8 cellular contexts compared by ENCODE assay signal in genomic region chr2:209960676-209961630, GRCh38. TPM values are rescaled to one million over a fixed set of nuclear protein-coding genes. Genes with fewer than 3 reads are reported as not detected.
A peak's percentile ranks its signal among the peaks of the same experiment; 100 is the strongest.
DNase-seq lines count a peak whose midpoint lies in the region; ATAC-seq, FAIRE-seq and TF ChIP-seq lines count a peak whose summit lies in the region.

No MANE protein-coding gene starts in this region.

- ATAC-seq in A549 (peak; percentile 85 to 97), HG02623 (IDR thresholded peaks at IDR 0.05; ENCODE audit: unreplicated experiment) (peak; percentile 96), left colon (peak; percentile 67)

- H3K4me3 ChIP-seq in A549 (no peak overlapping the region), GM12875 (ENCODE audit: low read depth, low read length) (no peak overlapping the region), MG63 (no peak overlapping the region), SK-N-SH (ENCODE audit: low read depth in 2 of 2, low read length in 1 of 2) (no peak overlapping the region; a peak in 1 of 4 replicates)

- H3K27me3 ChIP-seq in MG63 (no peaks in the 10 kb centered on the region), SK-N-SH (ENCODE audit: insufficient read depth) (no peaks in the 10 kb centered on the region)

- H3K36me3 ChIP-seq in MG63 = no peaks in the 10 kb centered on the region
- H3K36me3 ChIP-seq in SK-N-SH (replicated peaks in 1 of 2; ENCODE audit: control insufficient read depth in 1 of 2, insufficient read depth in 2 of 2, low read length in 1 of 2) = no peaks in the 10 kb centered on the region

- peak; percentile 64 for TF ChIP-seq CTCF in A549 (IDR thresholded peaks at IDR 0.05)
- peak; percentile 60; the same call in 1 of the 2 replicates for TF ChIP-seq CTCF in GM12875 (IDR thresholded peaks at IDR 0.05; ENCODE audit: borderline replicate concordance, insufficient read depth, low read depth, low read length)
- peak; percentile 81 for TF ChIP-seq CTCF in SK-N-SH (IDR thresholded peaks at IDR 0.05)

- intact Hi-C loops in left colon (cut with DNase I, micrococcal nuclease) = loop anchor here in 1 of 2 donors (10.0 kb wide), 1 partner anchor 626 kb away; no protein-coding TSS in a partner anchor

- H3F3A ChIP-seq in SK-N-SH (replicated peaks; ENCODE audit: insufficient read depth) = no peaks in the 10 kb centered on the region

- CTCF ChIA-PET in A549 (lab: Yijun Ruan, JAX) (interaction anchor here (0.6 to 1.4 kb wide), 10 partner anchors 7 to 627 kb away, joined by 3 to 5 read pairs (median 3); no protein-coding TSS in a partner anchor), SK-N-SH (lab: Yijun Ruan, JAX) (interaction anchor here (0.6 to 4.1 kb wide), 46 partner anchors 8 to 1578 kb away, joined by 3 to 38 read pairs (median 4); partner anchors contain the start of gene MAP2)

- no peak for TF ChIP-seq EP300 in A549 (IDR thresholded peaks at IDR 0.05)
- TF ChIP-seq EP300 in SK-N-SH (IDR thresholded peaks at IDR 0.05; ENCODE audit: borderline replicate concordance in 1 of 2, low read depth in 1 of 2, low read length in 1 of 2) = no peak

- no peak for FAIRE-seq in A549 (lab: Jason Lieb, UNC)

- no peak overlapping the region for H3K27ac ChIP-seq in A549
- H3K27ac ChIP-seq in SK-N-SH (ENCODE audit: low read depth in 2 of 2, low read length in 1 of 2) = no peak overlapping the region

- H3K4me2 ChIP-seq in A549 (no peak overlapping the region), SK-N-SH (no peak overlapping the region)

- 0 out of 2 replicates have a peak overlapping the region, but pooled peaks have one; percentile 9 for H2AFZ ChIP-seq in SK-N-SH (ENCODE audit: low read depth)

- 7% methylated on average over 4 of the region's 4 CpGs for WGBS in A549 (ENCODE audit: missing lambda C conversion rate)
- WGBS in SK-N-SH (ENCODE audit: low lambda C conversion rate) = 38% methylated on average over 4 of the region's 4 CpGs

- no peaks in the 10 kb centered on the region for H4K20me1 ChIP-seq in SK-N-SH (ENCODE audit: insufficient read depth)

- H3K4me1 ChIP-seq in A549 (no peaks in the 10 kb centered on the region), SK-N-SH (ENCODE audit: control insufficient read depth in 1 of 2, insufficient read depth in 2 of 2, low read depth in 1 of 2, low read length in 1 of 2) (no peaks in the 10 kb centered on the region; a peak in 1 of 4 replicates)

- no peak overlapping the region for H3K9ac ChIP-seq in SK-N-SH

- no peak for TF ChIP-seq POLR2A in A549 (IDR thresholded peaks at IDR 0.05; ENCODE audit: low read length)

- DNase-seq in A549 (ENCODE audit: low read depth in 1 of 2, low spot score in 1 of 2) (peak; percentile 18 to 60), MG63 (peak; percentile 15), SK-N-SH (peak; percentile 48), cerebellar cortex (ENCODE audit: low spot score) (peak; percentile 67), left colon (peak in 1 of 2 donors; percentile 47)
- peak in 2 of 3 experiments; percentile 2 to 3 for DNase-seq in stimulated activated CD4-positive, alpha-beta T cell treated with anti-CD3 and anti-CD28 coated beads, TNF-alpha, amount 100 ng/mL, for 24 hours (ENCODE audit: low read depth in 3 of 3)

- TF ChIP-seq RAD21 in A549 (conservative IDR thresholded peaks at IDR 0.05 in 1 of 2, IDR thresholded peaks at IDR 0.05 in 1 of 2) (peak; percentile 53 to 73; a peak in 4 of 5 replicates), SK-N-SH (IDR thresholded peaks at IDR 0.05; ENCODE audit: low read length) (peak; percentile 80)

- H3K9me2 ChIP-seq in SK-N-SH = no peaks in the 10 kb centered on the region

- POLR2A ChIA-PET in A549 (lab: Yijun Ruan, JAX) = interaction anchor here (0.7 kb wide), 1 partner anchor 211 kb away, joined by 3 read pairs; no protein-coding TSS in a partner anchor
- POLR2A ChIA-PET in SK-N-SH (lab: Yijun Ruan, JAX) = no interaction called here

- H3K9me3 ChIP-seq in A549 = no peaks in the 10 kb centered on the region
- H3K9me3 ChIP-seq in MG63 = no peaks in the 10 kb centered on the region
- no peaks in the 10 kb centered on the region for H3K9me3 ChIP-seq in SK-N-SH

- no peaks in the 10 kb centered on the region for H3K79me2 ChIP-seq in SK-N-SH (ENCODE audit: insufficient read depth)

TF ChIP-seq in A549, 52 proteins besides CTCF, POLR2A, EP300 and RAD21:
- TF ChIP-seq EHF (CRISPR knock-in tag; IDR thresholded peaks at IDR 0.05) = no peak
- TF ChIP-seq MAFK (IDR thresholded peaks at IDR 0.05; ENCODE audit: partially characterized antibody) = peak; percentile 52
- TF ChIP-seq CEBPB (IDR thresholded peaks at IDR 0.05) = no peak
- TF ChIP-seq SMC3 (IDR thresholded peaks at IDR 0.05) = peak; percentile 36; the same call in 2 of the 3 replicates

TF ChIP-seq in SK-N-SH, 30 proteins besides CTCF, POLR2A, EP300 and RAD21:
- TF ChIP-seq SMC3 (IDR thresholded peaks at IDR 0.05; ENCODE audit: low read depth, low read length) (peak; percentile 61), MEF2A (IDR thresholded peaks at IDR 0.05; ENCODE audit: borderline replicate concordance, low read depth) (no peak), GATA2 (CRISPR knock-in tag; IDR thresholded peaks at IDR 0.05) (no peak), YY1 (IDR thresholded peaks at IDR 0.05; ENCODE audit: low read depth) (no peak)

RNA-seq across cellular contexts. Expression of gene RPE, which starts 41.5 kb away (rescaled TPM):
- polyA plus RNA-seq in A549 (2011; rRNA removed) (116 and 118 TPM in 2 replicates), A549 (2017; fragmentation: RNase III; extraction: RNeasy Plus Mini Kit Qiagen cat#74134 plus additional on column Dnase treatment) (77.1 to 85.8 TPM (median 81.5 TPM) in 3 replicates), SK-N-SH (2012; rRNA removed) (62.9 and 86.6 TPM in 2 replicates)
- 76.7 and 83.2 TPM in 2 replicates for polyA plus RNA-seq in A549 (2012; cell fraction: cytosol; rRNA removed)
- polyA plus RNA-seq in A549 (2012; cell fraction: nucleus; rRNA removed) = 77.0 and 108 TPM in 2 replicates
- 121 and 159 TPM in 2 replicates for polyA minus RNA-seq in A549 (2011; rRNA and poly(A)+ RNA removed)
- 27.6 and 179 TPM in 2 replicates for total RNA-seq in MG63 (2014; rRNA removed; shearing (Covaris generic); ENCODE audit: low replicate concordance)
- polyA plus RNA-seq in SK-N-SH (2012; cell fraction: cytosol; rRNA removed) = 56.7 and 69.7 TPM in 2 replicates
- 48.2 and 62.1 TPM in 2 replicates for polyA plus RNA-seq in SK-N-SH (2012; cell fraction: nucleus; rRNA removed)
- 10 to 100 TPM; 39.8 to 46.3 TPM for total RNA-seq in left colon

Comparison
In these comparisons a context has a peak if more than half of its experiments do, and no peak if none do; other contexts are left out.
1. Of the 12 proteins assayed by ChIP-seq in both A549 and SK-N-SH: peak only in A549: none; only in SK-N-SH: none; in both: CTCF, RAD21 and SMC3; in neither: 9.